In genomic region chr1:99942723-99943122, GRCh38 we compare ENCODE assay signal across 15 cellular contexts. TPM values are rescaled to one million over a fixed set of nuclear protein-coding genes. Genes with fewer than 3 reads are reported as not detected.
A peak's percentile ranks its signal among the peaks of the same experiment; 100 is the strongest.
DNase-seq lines count a peak whose midpoint lies in the region; ATAC-seq, FAIRE-seq and TF ChIP-seq lines count a peak whose summit lies in the region.
"Had no signal": no experiment of that assay in that cellular context is flagged by ENCODE, and none has a peak within 500 bp of the region (broad histone marks: within the 10 kb centered on the region; RNA-seq: fewer than 3 reads in every experiment).

No MANE protein-coding gene starts in this region.

- peak overlapping the region; percentile 54 for H2BK120ac ChIP-seq in mesendoderm (ENCODE audit: low read depth, low read length)

- H3K9ac ChIP-seq in astrocyte (ENCODE audit: low read length) (no peak overlapping the region), mesendoderm (ENCODE audit: low read length) (no peak overlapping the region)
- H3K9ac ChIP-seq: KMS-11 had no signal

- peaks cover 10% of the 10 kb centered on the region for H3K4me1 ChIP-seq in cardiac muscle cell (ENCODE audit: low read depth)
- no peaks in the 10 kb centered on the region for H3K4me1 ChIP-seq in astrocyte (ENCODE audit: insufficient read depth, low read length)
- no peaks in the 10 kb centered on the region for H3K4me1 ChIP-seq in mesendoderm (ENCODE audit: control insufficient read depth, low read depth, low read length)
- H3K4me1 ChIP-seq: SJSA1 had no signal

- no peak for ATAC-seq in HG02678 (IDR thresholded peaks at IDR 0.05; ENCODE audit: unreplicated experiment)
- ATAC-seq: Panc1 had no signal

- WGBS in mesendoderm (ENCODE audit: extremely low coverage, insufficient coverage, low lambda C conversion rate), result no CpG with 5 or more reads among the region's 1 CpG

- peak overlapping the region; percentile 75 for H3K18ac ChIP-seq in mesendoderm (ENCODE audit: low read length)

- no peak overlapping the region for H2AK5ac ChIP-seq in mesendoderm (ENCODE audit: low read length)

- no peaks in the 10 kb centered on the region for H3K36me3 Mint-ChIP-seq in astrocyte (ENCODE audit: low read depth, unreplicated experiment)
- H3K36me3 Mint-ChIP-seq: CD8-positive, alpha-beta memory T cell had no signal

- H3K4me2 ChIP-seq in astrocyte (ENCODE audit: low read length), result no peak overlapping the region
- no peak overlapping the region for H3K4me2 ChIP-seq in mesendoderm (ENCODE audit: low read length)
- H3K4me2 ChIP-seq: KMS-11 had no signal

- H3K23ac ChIP-seq in mesendoderm (ENCODE audit: low read length), result no peak overlapping the region

- no peaks in the 10 kb centered on the region for H3K79me1 ChIP-seq in mesendoderm (ENCODE audit: low read length)

- no peak for FAIRE-seq in astrocyte (lab: Jason Lieb, UNC)

- H3K27me3 ChIP-seq in cardiac muscle cell, result no peaks in the 10 kb centered on the region
- no peaks in the 10 kb centered on the region for H3K27me3 ChIP-seq in astrocyte (ENCODE audit: insufficient read depth, low read length)
- H3K27me3 ChIP-seq in mesendoderm (ENCODE audit: insufficient read depth, low read length, poor library complexity), result no peaks in the 10 kb centered on the region

- peaks cover 2% of the 10 kb centered on the region for H3K27me3 Mint-ChIP-seq in astrocyte (ENCODE audit: low read depth, unreplicated experiment)

- H4K8ac ChIP-seq in mesendoderm (ENCODE audit: low read depth, low read length), result no peak overlapping the region

- H3K9me3 Mint-ChIP-seq in astrocyte (ENCODE audit: unreplicated experiment), result no peaks in the 10 kb centered on the region
- H3K9me3 Mint-ChIP-seq: CD8-positive, alpha-beta memory T cell had no signal

- H2BK5ac ChIP-seq in mesendoderm (ENCODE audit: low read length), result no peak overlapping the region

- peak overlapping the region; percentile 23 for H2AFZ ChIP-seq in astrocyte (ENCODE audit: low read depth, low read length)

- H3K4me3 Mint-ChIP-seq in astrocyte (ENCODE audit: unreplicated experiment), result no peak overlapping the region
- H3K4me3 Mint-ChIP-seq: CD8-positive, alpha-beta memory T cell had no signal

- H3K27ac ChIP-seq in cardiac muscle cell, result peak overlapping the region; percentile 57
- H3K27ac ChIP-seq in astrocyte (ENCODE audit: low read depth, low read length), result no peak overlapping the region
- H3K27ac ChIP-seq in mesendoderm (ENCODE audit: low read depth, low read length), result no peak overlapping the region
- H3K27ac ChIP-seq: KMS-11, SJSA1 had no signal

- H3K4ac ChIP-seq in mesendoderm (ENCODE audit: low read depth, low read length), result no peak overlapping the region

- no peaks in the 10 kb centered on the region for H4K20me1 ChIP-seq in astrocyte (ENCODE audit: insufficient read depth, low read length)

- H3K79me2 ChIP-seq in astrocyte (ENCODE audit: insufficient read depth, low read length) (no peaks in the 10 kb centered on the region), mesendoderm (ENCODE audit: control insufficient read depth, insufficient read depth, low read length) (no peaks in the 10 kb centered on the region)

- no peak for TF ChIP-seq CTCF in cardiac muscle cell (IDR thresholded peaks at IDR 0.05; ENCODE audit: low read depth, low read length)
- TF ChIP-seq CTCF in astrocyte (IDR thresholded peaks at IDR 0.05; ENCODE audit: insufficient read depth, low read depth, low read length), result no peak

- H4K5ac ChIP-seq in mesendoderm (ENCODE audit: low read length), result no peak overlapping the region

- H3K36me3 ChIP-seq in cardiac muscle cell, result no peaks in the 10 kb centered on the region
- H3K36me3 ChIP-seq in astrocyte (ENCODE audit: insufficient read depth, low read length), result no peaks in the 10 kb centered on the region
- H3K36me3 ChIP-seq in mesendoderm (ENCODE audit: control insufficient read depth, insufficient read depth, low read length), result no peaks in the 10 kb centered on the region
- H3K36me3 ChIP-seq: SJSA1 had no signal

- no peak overlapping the region for H3K27ac Mint-ChIP-seq in astrocyte (ENCODE audit: unreplicated experiment)
- H3K27ac Mint-ChIP-seq: CD8-positive, alpha-beta memory T cell had no signal

- no peak overlapping the region for H2BK15ac ChIP-seq in mesendoderm (replicated peaks; ENCODE audit: low read depth)

- H3K4me3 ChIP-seq in cardiac muscle cell (no peak overlapping the region), astrocyte (ENCODE audit: insufficient read depth, low read depth, low read length) (no peak overlapping the region), mesendoderm (ENCODE audit: low read length) (no peak overlapping the region)
- H3K4me3 ChIP-seq: SJSA1 had no signal

- intact Hi-C loops in cardiac septum (cut with DNase I), result no loop called here

- H3K56ac ChIP-seq in mesendoderm (ENCODE audit: low read length), result no peak overlapping the region

- peaks cover 8% of the 10 kb centered on the region for H3K4me1 Mint-ChIP-seq in astrocyte (ENCODE audit: low read depth, unreplicated experiment)
- H3K4me1 Mint-ChIP-seq: CD8-positive, alpha-beta memory T cell had no signal

- H3K9me3 ChIP-seq in cardiac muscle cell (ENCODE audit: low read depth) (no peaks in the 10 kb centered on the region), astrocyte (ENCODE audit: insufficient read depth, low read depth, low read length) (no peaks in the 10 kb centered on the region)
- H3K9me3 ChIP-seq: SJSA1 had no signal

- DNase-seq in cardiac muscle cell (ENCODE audit: low read depth in 1 of 2, low spot score in 1 of 2) (no peak), cardiac septum (ENCODE audit: low spot score) (no peak), astrocyte (ENCODE audit: low read depth) (no peak), mesendoderm (no peak), foreskin melanocyte (no peak), Ammon's horn (ENCODE audit: low spot score) (no peak)
- DNase-seq: C1 segment of cervical spinal cord; CD8-positive, alpha-beta memory T cell; H7; MV-4-11; NCI-H526 had no signal

RNA-seq across cellular contexts. Expression of gene SLC35A3, which starts 27.1 kb away (rescaled TPM):
- total RNA-seq in cardiac muscle cell (7.7 and 12.1 TPM in 2 replicates), cardiac septum (9.8 TPM), astrocyte (16.6 and 20.5 TPM in 2 replicates)
- 7.8 and 11.0 TPM in 2 replicates for polyA plus RNA-seq in cardiac muscle cell
- polyA plus RNA-seq in mesendoderm (2013, experiment 1 of 2), result 8.8 TPM
- polyA plus RNA-seq in mesendoderm (2013, experiment 2 of 2), result 9.9 TPM
